In genomic region chr6:13810688-13811446, GRCh38 we compare ENCODE assay signal across 12 cellular contexts. TPM values are rescaled to one million over a fixed set of nuclear protein-coding genes. Genes with fewer than 3 reads are reported as not detected.
DNase-seq lines count a peak whose midpoint lies in the region; ATAC-seq and TF ChIP-seq lines count a peak whose summit lies in the region.
"Had no signal": no experiment of that assay in that cellular context is flagged by ENCODE, and none has a peak within 500 bp of the region (broad histone marks: within the 10 kb centered on the region; RNA-seq: fewer than 3 reads in every experiment).

No MANE protein-coding gene starts in this region.

- peaks cover 9% of the 10 kb centered on the region for H3K36me3 Mint-ChIP-seq in HFFc6 (ENCODE audit: low read depth)
- peaks cover 17% of the 10 kb centered on the region for H3K36me3 Mint-ChIP-seq in stimulated activated memory B cell treated with anti-CD40 and anti-IgM and Interleukin-4, amounts not matched to agents 10 μg/mL and 1 μg/mL and 100 μg/mL, for 72 hours
- H3K36me3 Mint-ChIP-seq in activated T-cell treated with anti-CD3 and anti-CD28 coated beads, Interleukin-2, amount 50 U/mL, for 72 hours (ENCODE audit: insufficient read depth in 2 of 2), result peaks cover 1% of the 10 kb centered on the region in 2 donors

- H3K4me1 ChIP-seq in liver (ENCODE audit: control insufficient read depth in 4 of 4, insufficient read depth in 4 of 4, low read length in 3 of 4), result peaks cover 17 to 42% (median 32%) of the 10 kb centered on the region in 4 donors

- no peak for ATAC-seq in stimulated activated memory B cell treated with anti-CD40 and anti-IgM and Interleukin-4, amounts not matched to agents 10 μg/mL and 1 μg/mL and 100 μg/mL, for 72 hours
- no peak for ATAC-seq in HG02884 (IDR thresholded peaks at IDR 0.05; ENCODE audit: unreplicated experiment)
- no peak for ATAC-seq in activated T-cell treated with anti-CD3 and anti-CD28 coated beads, Interleukin-2, amount 50 U/mL, for 72 hours (replicated peaks in 1 of 2)
- ATAC-seq: activated CD8-positive, alpha-beta T cell treated with anti-CD3 and anti-CD28 coated beads for 36 hours had no signal

- H3K4me1 Mint-ChIP-seq in HFFc6 (ENCODE audit: low read depth), result peaks cover 57% of the 10 kb centered on the region
- peaks cover 41% of the 10 kb centered on the region for H3K4me1 Mint-ChIP-seq in stimulated activated memory B cell treated with anti-CD40 and anti-IgM and Interleukin-4, amounts not matched to agents 10 μg/mL and 1 μg/mL and 100 μg/mL, for 72 hours
- peaks cover 30% of the 10 kb centered on the region for H3K4me1 Mint-ChIP-seq in activated T-cell treated with anti-CD3 and anti-CD28 coated beads, Interleukin-2, amount 50 U/mL, for 72 hours (ENCODE audit: low read depth)

- 0 out of 2 replicates have a peak overlapping the region, but pooled peaks have one; percentile 36 for H3K27ac Mint-ChIP-seq in HFFc6
- H3K27ac Mint-ChIP-seq in stimulated activated memory B cell treated with anti-CD40 and anti-IgM and Interleukin-4, amounts not matched to agents 10 μg/mL and 1 μg/mL and 100 μg/mL, for 72 hours, result peak overlapping the region; percentile 93
- H3K27ac Mint-ChIP-seq in activated T-cell treated with anti-CD3 and anti-CD28 coated beads, Interleukin-2, amount 50 U/mL, for 72 hours, result no peak overlapping the region
- H3K27ac Mint-ChIP-seq: activated CD8-positive, alpha-beta T cell treated with anti-CD3 and anti-CD28 coated beads for 36 hours had no signal

- no peak overlapping the region for H3K4me3 Mint-ChIP-seq in HFFc6
- no peak overlapping the region for H3K4me3 Mint-ChIP-seq in stimulated activated memory B cell treated with anti-CD40 and anti-IgM and Interleukin-4, amounts not matched to agents 10 μg/mL and 1 μg/mL and 100 μg/mL, for 72 hours
- H3K4me3 Mint-ChIP-seq in activated T-cell treated with anti-CD3 and anti-CD28 coated beads, Interleukin-2, amount 50 U/mL, for 72 hours, result no peak overlapping the region
- H3K4me3 Mint-ChIP-seq: activated CD8-positive, alpha-beta T cell treated with anti-CD3 and anti-CD28 coated beads for 36 hours had no signal

- H3K36me3 ChIP-seq in liver (ENCODE audit: control insufficient read depth in 4 of 4, insufficient read depth in 3 of 4, low read depth in 1 of 4, low read length in 3 of 4), result peaks cover 0 to 9% (median 5%) of the 10 kb centered on the region in 4 donors

- H3K27me3 Mint-ChIP-seq in HFFc6 (ENCODE audit: insufficient read depth), result no peaks in the 10 kb centered on the region; the same call in 1 of the 2 replicates
- no peaks in the 10 kb centered on the region for H3K27me3 Mint-ChIP-seq in stimulated activated memory B cell treated with anti-CD40 and anti-IgM and Interleukin-4, amounts not matched to agents 10 μg/mL and 1 μg/mL and 100 μg/mL, for 72 hours
- H3K27me3 Mint-ChIP-seq in activated T-cell treated with anti-CD3 and anti-CD28 coated beads, Interleukin-2, amount 50 U/mL, for 72 hours (ENCODE audit: low read depth), result no peaks in the 10 kb centered on the region
- H3K27me3 Mint-ChIP-seq: activated CD8-positive, alpha-beta T cell treated with anti-CD3 and anti-CD28 coated beads for 36 hours had no signal

- no peak overlapping the region for H3K9ac ChIP-seq in liver (ENCODE audit: low read depth in 1 of 2, low read length in 2 of 2)

- 34% methylated on average over 3 of the region's 3 CpGs for WGBS in liver

- no peak for TF ChIP-seq RAD21 in liver (IDR thresholded peaks at IDR 0.05)

- H3K9me3 ChIP-seq in liver (ENCODE audit: control insufficient read depth in 4 of 4, low read length in 3 of 4), result no peaks in the 10 kb centered on the region

- H3K27ac ChIP-seq in liver (ENCODE audit: low read depth in 1 of 2, low read length in 2 of 2), result peak overlapping the region in 1 of 2 donors; percentile 6

- H3K27me3 ChIP-seq in liver (ENCODE audit: control insufficient read depth in 4 of 4, insufficient read depth in 4 of 4, low read length in 3 of 4), result no peaks in the 10 kb centered on the region

- TF ChIP-seq CTCF in HFFc6 (IDR thresholded peaks at IDR 0.05), result no peak
- TF ChIP-seq CTCF in liver (IDR thresholded peaks at IDR 0.05; ENCODE audit: low read depth, low read length, missing input control), result no peak

- H3K4me3 ChIP-seq in liver (ENCODE audit: low read depth in 1 of 3, low read length in 3 of 3), result no peak overlapping the region

- no peak for DNase-seq in HFFc6
- peak; percentile 9 for DNase-seq in amniotic epithelial cell (ENCODE audit: low read depth)
- no peak for DNase-seq in HuH-7.5 (ENCODE audit: low spot score)
- DNase-seq in NCI-H128 (lab: John Stamatoyannopoulos, UW; ENCODE audit: unreplicated experiment), result no peak
- no peak for DNase-seq in activated T-cell treated with anti-CD3 and anti-CD28 coated beads, Interleukin-2, amount 50 U/mL, for 72 hours
- DNase-seq: activated CD8-positive, alpha-beta T cell treated with anti-CD3 and anti-CD28 coated beads for 36 hours; activated gamma-delta T cell treated with Interleukin-2 at 50 U/mL for 16 hours; mesendoderm; NCI-H1694 had no signal

- no peaks in the 10 kb centered on the region for H3K9me3 Mint-ChIP-seq in HFFc6
- H3K9me3 Mint-ChIP-seq in stimulated activated memory B cell treated with anti-CD40 and anti-IgM and Interleukin-4, amounts not matched to agents 10 μg/mL and 1 μg/mL and 100 μg/mL, for 72 hours, result no peaks in the 10 kb centered on the region
- H3K9me3 Mint-ChIP-seq in activated T-cell treated with anti-CD3 and anti-CD28 coated beads, Interleukin-2, amount 50 U/mL, for 72 hours, result no peaks in the 10 kb centered on the region
- H3K9me3 Mint-ChIP-seq: activated CD8-positive, alpha-beta T cell treated with anti-CD3 and anti-CD28 coated beads for 36 hours had no signal

TF ChIP-seq in liver, 16 proteins besides CTCF, POLR2A, EP300 and RAD21:
- TF ChIP-seq TAF1 (conservative IDR thresholded peaks at IDR 0.05), result no peak
- peak; percentile 19 for TF ChIP-seq ATF3 (IDR thresholded peaks at IDR 0.05)
- TF ChIP-seq RXRA (IDR thresholded peaks at IDR 0.05), result peak; percentile 53 to 69
- TF ChIP-seq EGR1 (IDR thresholded peaks at IDR 0.05; ENCODE audit: low read depth in 2 of 2), result no peak
- no peak for TF ChIP-seq MAX (IDR thresholded peaks at IDR 0.05)
- TF ChIP-seq FOXA2 (IDR thresholded peaks at IDR 0.05), result no peak
- TF ChIP-seq HNF4A (conservative IDR thresholded peaks at IDR 0.05), result peak in 1 of 2 donors; percentile 3
- peak; percentile 13 for TF ChIP-seq NR2F2 (IDR thresholded peaks at IDR 0.05)
- no peak for TF ChIP-seq REST (IDR thresholded peaks at IDR 0.05)

RNA-seq across cellular contexts. Expression of gene MCUR1, which starts 3.5 kb away (rescaled TPM):
- total RNA-seq in HFFc6 (2021; fragmentation: NEBNext Ultra II Directional; extraction: Animal tissue kit (Norgen Biotek cat#: 25700)), result 10 to 100 TPM; 17.5 to 25.5 (median 22.4) TPM
- 1 to 10 TPM; 7.4 TPM for total RNA-seq in liver
- 10 to 100 TPM in 1 of 2 donors, 1 to 10 TPM in 1; 7.3 to 17.3 TPM for polyA plus RNA-seq in liver
- total RNA-seq in activated T-cell treated with anti-CD3 and anti-CD28 coated beads, Interleukin-2, amount 50 U/mL, for 72 hours, result 10 to 100 TPM; 24.8 to 31.6 TPM
